Comparison of ENCODE assay signal across 8 cellular contexts in genomic region chr1:236523704-236524141, GRCh38. TPM values are rescaled to one million over a fixed set of nuclear protein-coding genes. Genes with fewer than 3 reads are reported as not detected.
DNase-seq lines count a peak whose midpoint lies in the region; ATAC-seq, FAIRE-seq and TF ChIP-seq lines count a peak whose summit lies in the region.

Gene LGALS8, plus strand, starts transcription at chr1:236523982. Its CDS starts 2,089 bp downstream, at chr1:236526071.

- peak; percentile 72 for ATAC-seq in HG02759 (IDR thresholded peaks at IDR 0.05; ENCODE audit: unreplicated experiment)
- ATAC-seq in WTC11: peak; percentile 75

- H3K9me3 Mint-ChIP-seq in WTC11: no peaks in the 10 kb centered on the region

- no peak for FAIRE-seq in bronchial epithelial cell (lab: Jason Lieb, UNC)

- H3K27ac ChIP-seq in spleen: peak within 1 kb of the TSS; percentile 86 to 99 (median 97)

- TF ChIP-seq CTCF in WTC11 (IDR thresholded peaks at IDR 0.05) (no peak), bronchial epithelial cell (IDR thresholded peaks at IDR 0.05; ENCODE audit: insufficient read depth, low read length, severe bottlenecking) (no peak), spleen (IDR thresholded peaks at IDR 0.05 in 8 of 11, conservative IDR thresholded peaks at IDR 0.05 in 3 of 11) (peak in 1 of 11 experiments; percentile 11)

- CTCF ChIA-PET in WTC11 (lab: Charles Lee): no interaction called here

- peaks cover 28% of the 10 kb centered on the region for H3K27me3 Mint-ChIP-seq in WTC11 (ENCODE audit: low read depth)

- H3K4me3 ChIP-seq in bronchial epithelial cell (ENCODE audit: low read depth, low read length) (peak within 1 kb of the TSS; percentile 56), spleen (peak within 1 kb of the TSS; percentile 88 to 98 (median 94))

- intact Hi-C loops in spleen (cut with DNase I; ENCODE audit: low total_unique reads): loop anchor here (5.0 kb wide), 1 partner anchor 241 kb away; the partner anchor contains the start of gene ERO1B

- H3K36me3 Mint-ChIP-seq in WTC11: no peaks in the 10 kb centered on the region; the same call in 1 of the 2 replicates

- 0 out of 2 replicates have a peak within 1 kb of the TSS, but pooled peaks have one; percentile 35 for H3K27ac Mint-ChIP-seq in WTC11

- POLR2A ChIA-PET in WTC11 (lab: Charles Lee): no interaction called here

- 0 to 1% (median 1%) methylated on average over 33 to 35 of the region's 35 CpGs for WGBS in spleen, 5 donors

- peaks cover 8% of the 10 kb centered on the region for H3K4me1 Mint-ChIP-seq in WTC11

- H3K27me3 ChIP-seq in bronchial epithelial cell (ENCODE audit: control insufficient read depth, insufficient read depth, low read length) (no peaks in the 10 kb centered on the region), spleen (replicated peaks in 1 of 7) (no peaks in the 10 kb centered on the region)

- H3K9me3 ChIP-seq in spleen: no peaks in the 10 kb centered on the region

- DNase-seq in NCI-H1417 treated with DMSO at 0.1 percent for 48 hours (lab: John Stamatoyannopoulos, UW) (peak; percentile 35), WTC11 (ENCODE audit: low spot score) (peak; percentile 63), bronchial epithelial cell (ENCODE audit: low read depth) (peak; percentile 64), inferior parietal cortex (ENCODE audit: extremely low spot score) (peak; percentile 79), spleen (peak; percentile 98), NCI-H446 (lab: John Stamatoyannopoulos, UW) (no peak)

- H3K4me1 ChIP-seq in spleen: peaks cover 0 to 34% (median 17%) of the 10 kb centered on the region in 6 donors

- peak within 1 kb of the TSS; percentile 85 for H3K4me3 Mint-ChIP-seq in WTC11

- TF ChIP-seq POLR2A in GM15510 (IDR thresholded peaks at IDR 0.05; ENCODE audit: borderline replicate concordance, extremely low read depth, insufficient read length): peak; percentile 53
- peak in 1 of 3 donors; percentile 58 for TF ChIP-seq POLR2A in spleen (IDR thresholded peaks at IDR 0.05)

- H3K36me3 ChIP-seq in bronchial epithelial cell (ENCODE audit: control insufficient read depth, insufficient read depth, low read length) (peaks cover 4% of the 10 kb centered on the region), spleen (peaks cover 0 to 33% (median 21%) of the 10 kb centered on the region in 6 donors)

TF ChIP-seq in WTC11, 78 proteins besides CTCF, POLR2A, EP300 and RAD21:
- TF ChIP-seq ZNF232 (CRISPR knock-in tag; IDR thresholded peaks at IDR 0.05) (0 out of 2 replicates have a peak, but pooled peaks have one; percentile 18), ZNF671 (CRISPR knock-in tag; IDR thresholded peaks at IDR 0.05) (no peak), FOXK1 (CRISPR knock-in tag; IDR thresholded peaks at IDR 0.05) (no peak), PREB (CRISPR knock-in tag; IDR thresholded peaks at IDR 0.05; ENCODE audit: borderline replicate concordance) (peak; percentile 51; the same call in 1 of the 2 replicates), USF1 (CRISPR knock-in tag; IDR thresholded peaks at IDR 0.05) (no peak), HMGXB4 (CRISPR knock-in tag; IDR thresholded peaks at IDR 0.05) (peak; percentile 65; the same call in 1 of the 2 replicates), SP1 (CRISPR knock-in tag; conservative IDR thresholded peaks at IDR 0.05) (peak; percentile 13; the same call in 1 of the 2 replicates), TEAD1 (CRISPR knock-in tag; IDR thresholded peaks at IDR 0.05) (no peak), GABPB1 (CRISPR knock-in tag; IDR thresholded peaks at IDR 0.05) (peak; percentile 9; the same call in 1 of the 2 replicates), CREB1 (CRISPR knock-in tag; IDR thresholded peaks at IDR 0.05) (no peak), AFF4 (CRISPR knock-in tag; IDR thresholded peaks at IDR 0.05; ENCODE audit: borderline replicate concordance) (no peak), OVOL2 (CRISPR knock-in tag; IDR thresholded peaks at IDR 0.05; ENCODE audit: borderline replicate concordance) (no peak), E2F5 (CRISPR knock-in tag; IDR thresholded peaks at IDR 0.05) (0 out of 2 replicates have a peak, but pooled peaks have one; percentile 15)

RNA-seq across cellular contexts. Expression of gene LGALS8, which starts in this region (rescaled TPM):
- total RNA-seq in WTC11 (2021) (8.6 to 10.3 TPM (median 10.1 TPM) in 3 replicates), bronchial epithelial cell (49.2 and 53.0 TPM in 2 replicates), spleen (100 to 1,000 TPM; 128 to 276 (median 155) TPM)
- 10 to 100 TPM; 18.4 to 33.4 (median 25.6) TPM for polyA plus RNA-seq in spleen

Comparison
In these comparisons a context has a peak if more than half of its experiments do, and no peak if none do; other contexts are left out.
1. DNase-seq: peak in NCI-H1417 treated with DMSO at 0.1 percent for 48 hours (single experiment), WTC11 (single experiment), bronchial epithelial cell (single experiment), inferior parietal cortex (single experiment) and spleen (single experiment); none in NCI-H446 (0 of 2).